In genomic region chr4:140986045-140986444, GRCh38 we compare ENCODE assay signal across 14 cellular contexts.
DNase-seq lines count a peak whose midpoint lies in the region; ATAC-seq and TF ChIP-seq lines count a peak whose summit lies in the region.
"Had no signal": no experiment of that assay in that cellular context is flagged by ENCODE, and none has a peak within 500 bp of the region (broad histone marks: within the 10 kb centered on the region; RNA-seq: fewer than 3 reads in every experiment).

No MANE protein-coding gene starts in this region.

- no peak for TF ChIP-seq POLR2A in gastroesophageal sphincter (IDR thresholded peaks at IDR 0.05)
- no peak for TF ChIP-seq POLR2A in esophagus squamous epithelium (IDR thresholded peaks at IDR 0.05)

- DNase-seq in left ventricle myocardium inferior (no peak), right atrium auricular region (ENCODE audit: low spot score) (no peak), putamen (ENCODE audit: low spot score) (peak; percentile 65), HT-29 (ENCODE audit: low spot score) (no peak), esophagus squamous epithelium (lab: John Stamatoyannopoulos, UW) (no peak)
- DNase-seq: C1 segment of cervical spinal cord; CD4-positive, alpha-beta memory T cell; COR-L47; DMS153; DND-41; GM23248; H7; HCEC 1CT had no signal

- no peaks in the 10 kb centered on the region for H3K27me3 ChIP-seq in left ventricle myocardium inferior (ENCODE audit: low read depth)
- no peaks in the 10 kb centered on the region for H3K27me3 ChIP-seq in right atrium auricular region
- H3K27me3 ChIP-seq in gastroesophageal sphincter = no peaks in the 10 kb centered on the region
- H3K27me3 ChIP-seq in esophagus squamous epithelium = no peaks in the 10 kb centered on the region

- no peaks in the 10 kb centered on the region for H3K36me3 ChIP-seq in left ventricle myocardium inferior
- H3K36me3 ChIP-seq in right atrium auricular region = no peaks in the 10 kb centered on the region
- H3K36me3 ChIP-seq in gastroesophageal sphincter = no peaks in the 10 kb centered on the region
- no peaks in the 10 kb centered on the region for H3K36me3 ChIP-seq in esophagus squamous epithelium

- no peak for TF ChIP-seq CTCF in left ventricle myocardium inferior (IDR thresholded peaks at IDR 0.05; ENCODE audit: borderline replicate concordance)
- TF ChIP-seq CTCF in right atrium auricular region (IDR thresholded peaks at IDR 0.05) = no peak
- no peak for TF ChIP-seq CTCF in gastroesophageal sphincter (IDR thresholded peaks at IDR 0.05)
- no peak for TF ChIP-seq CTCF in esophagus squamous epithelium (IDR thresholded peaks at IDR 0.05)

- H3K9me3 ChIP-seq in left ventricle myocardium inferior (replicated peaks) (peaks cover 6% of the 10 kb centered on the region), right atrium auricular region (no peaks in the 10 kb centered on the region), gastroesophageal sphincter (no peaks in the 10 kb centered on the region), esophagus squamous epithelium (no peaks in the 10 kb centered on the region)

- TF ChIP-seq EP300 in gastroesophageal sphincter (IDR thresholded peaks at IDR 0.05) = no peak

- peaks cover 66% of the 10 kb centered on the region for H3K4me1 ChIP-seq in left ventricle myocardium inferior
- peaks cover 0 to 20% of the 10 kb centered on the region in 2 donors for H3K4me1 ChIP-seq in right atrium auricular region
- peaks cover 0 to 41% (median 4%) of the 10 kb centered on the region in 3 donors for H3K4me1 ChIP-seq in gastroesophageal sphincter
- H3K4me1 ChIP-seq in esophagus squamous epithelium = peaks cover 0 to 10% (median 0%) of the 10 kb centered on the region in 3 donors

- peak overlapping the region; percentile 58 for H3K27ac ChIP-seq in left ventricle myocardium inferior (replicated peaks)
- peak overlapping the region in 1 of 2 donors; percentile 46 for H3K27ac ChIP-seq in right atrium auricular region
- H3K27ac ChIP-seq in gastroesophageal sphincter = peak overlapping the region in 3 of 4 donors; percentile 18 to 53 (median 39)
- H3K27ac ChIP-seq in esophagus squamous epithelium = no peak overlapping the region
- H3K27ac ChIP-seq: GM23248 had no signal

- H3K4me3 ChIP-seq in left ventricle myocardium inferior (no peak overlapping the region), right atrium auricular region (no peak overlapping the region), gastroesophageal sphincter (no peak overlapping the region), esophagus squamous epithelium (no peak overlapping the region)
- H3K4me3 ChIP-seq: GM23248 had no signal

- intact Hi-C loops in left ventricle myocardium inferior (cut with micrococcal nuclease) (no loop called here), esophagus squamous epithelium (cut with DNase I) (no loop called here)

- ATAC-seq in gastroesophageal sphincter = no peak

- WGBS in gastroesophageal sphincter (ENCODE audit: low coverage in 1 of 2), 2 donors = 37 to 56% methylated on average over 5 of the region's 5 CpGs
- 74 to 78% methylated on average over 5 of the region's 5 CpGs for WGBS in esophagus squamous epithelium, 2 donors

Comparison
In these comparisons a context has a peak if more than half of its experiments do, and no peak if none do; other contexts are left out.
1. H3K27ac ChIP-seq: peak in left ventricle myocardium inferior (single experiment) and gastroesophageal sphincter (3 of 4); none in esophagus squamous epithelium (0 of 4).